1 cellular context compared by ENCODE assay signal in the genomic region with DNA sequence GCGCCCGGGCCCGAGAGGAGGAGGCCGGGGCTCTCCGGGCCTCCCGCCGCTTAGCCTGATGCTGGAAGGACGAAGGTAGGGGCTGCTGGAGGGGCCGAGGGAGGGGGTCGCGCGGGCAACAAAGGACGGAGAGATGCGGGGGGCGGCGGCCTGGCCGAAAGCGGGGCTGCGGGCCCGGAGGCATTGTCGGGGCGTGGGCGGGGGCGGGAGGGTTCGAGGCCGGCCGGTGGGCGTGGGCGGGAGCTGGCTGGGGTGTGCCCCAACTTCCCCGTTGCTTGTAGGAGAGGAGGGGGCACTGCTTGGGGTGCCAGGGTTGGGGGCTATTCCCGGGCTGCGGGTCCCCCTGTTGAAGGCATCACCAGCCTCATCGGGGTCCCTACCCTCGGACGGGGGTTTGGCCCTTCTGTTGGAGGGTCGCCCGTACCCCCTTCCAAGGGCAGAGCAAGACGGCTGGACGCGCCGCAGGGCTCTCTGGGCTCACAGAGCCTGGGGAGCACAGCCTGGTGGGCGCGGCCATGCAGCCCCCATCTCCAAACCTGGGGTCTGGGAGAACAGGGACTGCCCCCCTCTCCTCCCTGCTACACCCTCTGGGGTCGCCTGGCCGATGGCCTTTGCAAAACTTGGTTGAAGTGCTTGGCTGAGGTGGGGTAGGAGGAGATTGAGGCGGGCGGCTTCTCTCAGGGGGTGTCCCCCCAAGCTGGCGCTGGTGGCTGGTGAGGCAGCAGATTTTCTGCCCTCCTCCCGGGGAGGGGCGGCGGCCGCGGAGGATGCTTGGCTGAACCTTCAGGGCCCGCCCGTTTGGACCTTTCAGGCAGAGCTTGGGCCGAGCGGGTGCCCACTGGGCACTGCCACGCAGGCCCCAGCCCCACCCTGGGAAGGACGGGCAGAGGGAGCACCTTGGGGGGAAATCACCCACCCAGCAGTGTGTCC.
TF ChIP-seq lines count a peak whose summit lies in the region.

No MANE protein-coding gene starts in this region.

TF ChIP-seq in HepG2, 621 proteins besides CTCF, POLR2A, EP300 and RAD21 (continued from another document and continues in another):
- TF ChIP-seq FOXA1 (IDR thresholded peaks at IDR 0.05) (no peak), FOXA1 (CRISPR knock-in tag; IDR thresholded peaks at IDR 0.05) (no peak), PTBP1 (IDR thresholded peaks at IDR 0.05; ENCODE audit: low read depth, low read length, poor library complexity, severe bottlenecking) (no peak), ZNF670 (CRISPR knock-in tag; IDR thresholded peaks at IDR 0.05; ENCODE audit: borderline replicate concordance) (no peak), BRCA1 (CRISPR knock-in tag; IDR thresholded peaks at IDR 0.05) (no peak), ZZZ3 (CRISPR knock-in tag; IDR thresholded peaks at IDR 0.05; ENCODE audit: borderline replicate concordance) (no peak), MAFK (conservative IDR thresholded peaks at IDR 0.05 in 1 of 2, IDR thresholded peaks at IDR 0.05 in 1 of 2; ENCODE audit: low read length in 2 of 2) (no peak), NR2F6 (IDR thresholded peaks at IDR 0.05) (no peak), NR2F6 (CRISPR knock-in tag; IDR thresholded peaks at IDR 0.05) (no peak), ZBTB34 (CRISPR knock-in tag; IDR thresholded peaks at IDR 0.05) (no peak), KLF11 (CRISPR knock-in tag; IDR thresholded peaks at IDR 0.05) (no peak), IRX3 (CRISPR knock-in tag; IDR thresholded peaks at IDR 0.05; ENCODE audit: borderline replicate concordance, low read depth) (no peak), ZNF572 (CRISPR knock-in tag; IDR thresholded peaks at IDR 0.05) (no peak), FOXK2 (IDR thresholded peaks at IDR 0.05) (no peak), AKNA (CRISPR knock-in tag; IDR thresholded peaks at IDR 0.05; ENCODE audit: borderline replicate concordance) (no peak), BCL6 (CRISPR knock-in tag; IDR thresholded peaks at IDR 0.05) (no peak), ZFP1 (CRISPR knock-in tag; IDR thresholded peaks at IDR 0.05) (no peak), KDM4B (CRISPR knock-in tag; IDR thresholded peaks at IDR 0.05) (no peak), TFDP2 (CRISPR knock-in tag; IDR thresholded peaks at IDR 0.05) (no peak), CENPX (CRISPR knock-in tag; IDR thresholded peaks at IDR 0.05) (no peak), ZC3H4 (CRISPR knock-in tag; IDR thresholded peaks at IDR 0.05; ENCODE audit: borderline replicate concordance) (no peak), TBL1XR1 (IDR thresholded peaks at IDR 0.05; ENCODE audit: borderline replicate concordance, low read length, partially characterized antibody) (no peak), GABPA (IDR thresholded peaks at IDR 0.05; ENCODE audit: low read depth, low read length) (no peak), GABPA (CRISPR knock-in tag; IDR thresholded peaks at IDR 0.05; ENCODE audit: low read depth) (no peak), SP4 (CRISPR knock-in tag; IDR thresholded peaks at IDR 0.05) (no peak), ZNF788 (CRISPR knock-in tag; IDR thresholded peaks at IDR 0.05; ENCODE audit: borderline replicate concordance) (no peak), GABPB1 (CRISPR knock-in tag; IDR thresholded peaks at IDR 0.05) (peak; percentile 20; the same call in 1 of the 2 replicates)
- TF ChIP-seq, protein P1, sequence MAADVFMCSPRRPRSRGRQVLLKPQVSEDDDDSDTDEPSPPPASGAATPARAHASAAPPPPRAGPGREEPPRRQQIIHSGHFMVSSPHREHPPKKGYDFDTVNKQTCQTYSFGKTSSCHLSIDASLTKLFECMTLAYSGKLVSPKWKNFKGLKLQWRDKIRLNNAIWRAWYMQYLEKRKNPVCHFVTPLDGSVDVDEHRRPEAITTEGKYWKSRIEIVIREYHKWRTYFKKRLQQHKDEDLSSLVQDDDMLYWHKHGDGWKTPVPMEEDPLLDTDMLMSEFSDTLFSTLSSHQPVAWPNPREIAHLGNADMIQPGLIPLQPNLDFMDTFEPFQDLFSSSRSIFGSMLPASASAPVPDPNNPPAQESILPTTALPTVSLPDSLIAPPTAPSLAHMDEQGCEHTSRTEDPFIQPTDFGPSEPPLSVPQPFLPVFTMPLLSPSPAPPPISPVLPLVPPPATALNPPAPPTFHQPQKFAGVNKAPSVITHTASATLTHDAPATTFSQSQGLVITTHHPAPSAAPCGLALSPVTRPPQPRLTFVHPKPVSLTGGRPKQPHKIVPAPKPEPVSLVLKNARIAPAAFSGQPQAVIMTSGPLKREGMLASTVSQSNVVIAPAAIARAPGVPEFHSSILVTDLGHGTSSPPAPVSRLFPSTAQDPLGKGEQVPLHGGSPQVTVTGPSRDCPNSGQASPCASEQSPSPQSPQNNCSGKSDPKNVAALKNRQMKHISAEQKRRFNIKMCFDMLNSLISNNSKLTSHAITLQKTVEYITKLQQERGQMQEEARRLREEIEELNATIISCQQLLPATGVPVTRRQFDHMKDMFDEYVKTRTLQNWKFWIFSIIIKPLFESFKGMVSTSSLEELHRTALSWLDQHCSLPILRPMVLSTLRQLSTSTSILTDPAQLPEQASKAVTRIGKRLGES (CRISPR knock-in tag; IDR thresholded peaks at IDR 0.05; ENCODE audit: borderline replicate concordance), result no peak
- TF ChIP-seq, protein P2, sequence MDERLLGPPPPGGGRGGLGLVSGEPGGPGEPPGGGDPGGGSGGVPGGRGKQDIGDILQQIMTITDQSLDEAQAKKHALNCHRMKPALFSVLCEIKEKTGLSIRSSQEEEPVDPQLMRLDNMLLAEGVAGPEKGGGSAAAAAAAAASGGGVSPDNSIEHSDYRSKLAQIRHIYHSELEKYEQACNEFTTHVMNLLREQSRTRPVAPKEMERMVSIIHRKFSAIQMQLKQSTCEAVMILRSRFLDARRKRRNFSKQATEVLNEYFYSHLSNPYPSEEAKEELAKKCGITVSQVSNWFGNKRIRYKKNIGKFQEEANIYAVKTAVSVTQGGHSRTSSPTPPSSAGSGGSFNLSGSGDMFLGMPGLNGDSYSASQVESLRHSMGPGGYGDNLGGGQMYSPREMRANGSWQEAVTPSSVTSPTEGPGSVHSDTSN (CRISPR knock-in tag; IDR thresholded peaks at IDR 0.05), result no peak
- TF ChIP-seq, protein P3, sequence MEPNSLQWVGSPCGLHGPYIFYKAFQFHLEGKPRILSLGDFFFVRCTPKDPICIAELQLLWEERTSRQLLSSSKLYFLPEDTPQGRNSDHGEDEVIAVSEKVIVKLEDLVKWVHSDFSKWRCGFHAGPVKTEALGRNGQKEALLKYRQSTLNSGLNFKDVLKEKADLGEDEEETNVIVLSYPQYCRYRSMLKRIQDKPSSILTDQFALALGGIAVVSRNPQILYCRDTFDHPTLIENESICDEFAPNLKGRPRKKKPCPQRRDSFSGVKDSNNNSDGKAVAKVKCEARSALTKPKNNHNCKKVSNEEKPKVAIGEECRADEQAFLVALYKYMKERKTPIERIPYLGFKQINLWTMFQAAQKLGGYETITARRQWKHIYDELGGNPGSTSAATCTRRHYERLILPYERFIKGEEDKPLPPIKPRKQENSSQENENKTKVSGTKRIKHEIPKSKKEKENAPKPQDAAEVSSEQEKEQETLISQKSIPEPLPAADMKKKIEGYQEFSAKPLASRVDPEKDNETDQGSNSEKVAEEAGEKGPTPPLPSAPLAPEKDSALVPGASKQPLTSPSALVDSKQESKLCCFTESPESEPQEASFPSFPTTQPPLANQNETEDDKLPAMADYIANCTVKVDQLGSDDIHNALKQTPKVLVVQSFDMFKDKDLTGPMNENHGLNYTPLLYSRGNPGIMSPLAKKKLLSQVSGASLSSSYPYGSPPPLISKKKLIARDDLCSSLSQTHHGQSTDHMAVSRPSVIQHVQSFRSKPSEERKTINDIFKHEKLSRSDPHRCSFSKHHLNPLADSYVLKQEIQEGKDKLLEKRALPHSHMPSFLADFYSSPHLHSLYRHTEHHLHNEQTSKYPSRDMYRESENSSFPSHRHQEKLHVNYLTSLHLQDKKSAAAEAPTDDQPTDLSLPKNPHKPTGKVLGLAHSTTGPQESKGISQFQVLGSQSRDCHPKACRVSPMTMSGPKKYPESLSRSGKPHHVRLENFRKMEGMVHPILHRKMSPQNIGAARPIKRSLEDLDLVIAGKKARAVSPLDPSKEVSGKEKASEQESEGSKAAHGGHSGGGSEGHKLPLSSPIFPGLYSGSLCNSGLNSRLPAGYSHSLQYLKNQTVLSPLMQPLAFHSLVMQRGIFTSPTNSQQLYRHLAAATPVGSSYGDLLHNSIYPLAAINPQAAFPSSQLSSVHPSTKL (CRISPR knock-in tag; IDR thresholded peaks at IDR 0.05), result no peak
- TF ChIP-seq, protein P4, sequence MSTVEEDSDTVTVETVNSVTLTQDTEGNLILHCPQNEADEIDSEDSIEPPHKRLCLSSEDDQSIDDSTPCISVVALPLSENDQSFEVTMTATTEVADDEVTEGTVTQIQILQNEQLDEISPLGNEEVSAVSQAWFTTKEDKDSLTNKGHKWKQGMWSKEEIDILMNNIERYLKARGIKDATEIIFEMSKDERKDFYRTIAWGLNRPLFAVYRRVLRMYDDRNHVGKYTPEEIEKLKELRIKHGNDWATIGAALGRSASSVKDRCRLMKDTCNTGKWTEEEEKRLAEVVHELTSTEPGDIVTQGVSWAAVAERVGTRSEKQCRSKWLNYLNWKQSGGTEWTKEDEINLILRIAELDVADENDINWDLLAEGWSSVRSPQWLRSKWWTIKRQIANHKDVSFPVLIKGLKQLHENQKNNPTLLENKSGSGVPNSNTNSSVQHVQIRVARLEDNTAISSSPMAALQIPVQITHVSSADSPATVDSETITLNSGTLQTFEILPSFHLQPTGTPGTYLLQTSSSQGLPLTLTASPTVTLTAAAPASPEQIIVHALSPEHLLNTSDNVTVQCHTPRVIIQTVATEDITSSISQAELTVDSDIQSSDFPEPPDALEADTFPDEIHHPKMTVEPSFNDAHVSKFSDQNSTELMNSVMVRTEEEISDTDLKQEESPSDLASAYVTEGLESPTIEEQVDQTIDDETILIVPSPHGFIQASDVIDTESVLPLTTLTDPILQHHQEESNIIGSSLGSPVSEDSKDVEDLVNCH (CRISPR knock-in tag; IDR thresholded peaks at IDR 0.05), result no peak
